Comparison of ENCODE assay signal across 2 cellular contexts in the genomic region with DNA sequence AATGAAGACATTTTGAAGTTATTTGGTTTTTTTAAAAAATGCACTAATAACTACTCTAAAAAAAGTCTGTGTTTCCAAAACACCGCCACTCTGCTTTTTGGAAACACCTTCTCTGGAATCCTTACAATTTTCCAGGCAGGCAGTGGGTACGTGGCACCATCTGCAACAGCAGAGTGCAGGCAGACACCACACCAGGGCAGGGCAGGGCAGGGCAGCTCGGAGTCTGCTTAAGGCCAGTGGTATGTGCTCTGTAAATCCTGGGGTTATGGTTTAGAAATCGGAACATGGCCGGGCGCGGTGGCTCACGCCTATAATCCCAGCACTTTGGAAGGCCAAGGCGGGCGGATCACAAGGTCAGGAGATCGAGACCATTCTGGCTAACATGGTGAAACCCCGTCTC.
TF ChIP-seq lines count a peak whose summit lies in the region.

No MANE protein-coding gene starts in this region.

TF ChIP-seq in IMR-90, 13 proteins besides CTCF, POLR2A, EP300 and RAD21:
- TF ChIP-seq BHLHE40 (IDR thresholded peaks at IDR 0.05; ENCODE audit: low read depth, low read length) (no peak), CEBPB (IDR thresholded peaks at IDR 0.05; ENCODE audit: low read depth, low read length) (no peak)
TF ChIP-seq in IMR-90: peak in this region for 0.

TF ChIP-seq in H1, 55 proteins besides CTCF, POLR2A, EP300 and RAD21:
- no peak for TF ChIP-seq ZNF274 (IDR thresholded peaks at IDR 0.05; ENCODE audit: borderline replicate concordance, extremely low read depth, low read length)
- TF ChIP-seq KDM4A (IDR thresholded peaks at IDR 0.05; ENCODE audit: low read depth, low read length, severe bottlenecking), result no peak
- TF ChIP-seq SAP30 (IDR thresholded peaks at IDR 0.05; ENCODE audit: insufficient read depth, insufficient replicate concordance, low read length), result no peak
- no peak for TF ChIP-seq SUZ12 (IDR thresholded peaks at IDR 0.05; ENCODE audit: low read length)
